ENCODE assay signal across 21 cellular contexts in genomic region chr3:97952872-97953271, GRCh38. TPM values are rescaled to one million over a fixed set of nuclear protein-coding genes. Genes with fewer than 3 reads are reported as not detected.
DNase-seq lines count a peak whose midpoint lies in the region; ATAC-seq and TF ChIP-seq lines count a peak whose summit lies in the region.
"Had no signal": no experiment of that assay in that cellular context is flagged by ENCODE, and none has a peak within 500 bp of the region (broad histone marks: within the 10 kb centered on the region; RNA-seq: fewer than 3 reads in every experiment).

No MANE protein-coding gene starts in this region.

- H3K4me1 Mint-ChIP-seq in CD4-positive, alpha-beta T cell (ENCODE audit: low read depth) = no peaks in the 10 kb centered on the region
- H3K4me1 Mint-ChIP-seq in T-helper 17 cell = peaks cover 3% of the 10 kb centered on the region

- H3K27ac ChIP-seq in CD4-positive, alpha-beta T cell (ENCODE audit: low read depth, low read length) = no peak overlapping the region
- H3K27ac ChIP-seq in gastrocnemius medialis (peak overlapping the region; percentile 68 to 89 (median 86)), OCI-LY7 (ENCODE audit: low read depth, low read length, poor library complexity, severe bottlenecking) (no peak overlapping the region)
- H3K27ac ChIP-seq: left ventricle myocardium inferior had no signal

- H3K9me2 ChIP-seq in OCI-LY7 (ENCODE audit: insufficient read depth, low read length) = no peaks in the 10 kb centered on the region

- in situ Hi-C loops in gastrocnemius medialis (cut with MboI; ENCODE audit: low sequenced_read_pairs in 4 of 4) = loop anchor here in 1 of 4 donors (10.0 kb wide), 1 partner anchor 62 kb away; no protein-coding TSS in a partner anchor

- H3K4me1 ChIP-seq in gastrocnemius medialis = peaks cover 14% of the 10 kb centered on the region in 2 donors
- no peaks in the 10 kb centered on the region for H3K4me1 ChIP-seq in OCI-LY7 (ENCODE audit: insufficient read depth, low read length, poor library complexity, severe bottlenecking)

- no peak for DNase-seq in CD4-positive, alpha-beta T cell
- DNase-seq in T-helper 17 cell (no peak), foreskin fibroblast (peak; percentile 33 to 46), gastrocnemius medialis (no peak), OCI-LY7 (ENCODE audit: low spot score) (no peak), cerebellar nuclear complex (lab: John Stamatoyannopoulos, UW) (no peak), GM19238 (ENCODE audit: insufficient read length, low spot score) (no peak)
- DNase-seq: activated CD4-positive, alpha-beta T cell treated with anti-CD3 and anti-CD28 coated beads, Interleukin-2, amount 10 ng/mL, durations not matched to agents 24 days and 14 days; activated effector memory CD4-positive, alpha-beta T cell treated with anti-CD3 and anti-CD28 coated beads, Interleukin-2, amount 50 U/mL, for 16 hours; CD4-positive, CD25-positive, alpha-beta regulatory T cell; GDM1; GOT3; MM.1S; NCI-H1436; NCI-H524 treated with DMSO at 0.1 percent for 48 hours; retina; stimulated activated CD4-positive, alpha-beta T cell treated with anti-CD3 and anti-CD28 coated beads, Interleukin-15, amount 100 ng/mL, for 24 hours had no signal

- no peaks in the 10 kb centered on the region for H3K79me2 ChIP-seq in OCI-LY7 (ENCODE audit: insufficient read depth, low read depth, low read length)

- no peaks in the 10 kb centered on the region for H3K9me3 Mint-ChIP-seq in CD4-positive, alpha-beta T cell
- H3K9me3 Mint-ChIP-seq: activated CD4-positive, alpha-beta T cell treated with anti-CD3 and anti-CD28 coated beads, Interleukin-2, amount 10 ng/mL, durations not matched to agents 24 days and 14 days; CD4-positive, CD25-positive, alpha-beta regulatory T cell; dendritic cell treated with granulocyte-macrophage colony-stimulating factor and Interleukin-4, amounts not matched to agents 40 ng/mL and 50 ng/mL, for 4 days had no signal

- no peak for TF ChIP-seq POLR2A in gastrocnemius medialis (IDR thresholded peaks at IDR 0.05)

- H3K36me3 ChIP-seq in gastrocnemius medialis (peaks cover 0 to 56% of the 10 kb centered on the region in 2 donors), OCI-LY7 (ENCODE audit: insufficient read depth, low read length) (peaks cover 93% of the 10 kb centered on the region)

- no peaks in the 10 kb centered on the region for H4K20me1 ChIP-seq in OCI-LY7 (ENCODE audit: insufficient read depth, low read length)

- CTCF ChIA-PET in CD4-positive, alpha-beta T cell (lab: Charles Lee) = no interaction called here
- CTCF ChIA-PET in OCI-LY7 (lab: Charles Lee; ENCODE audit: unreplicated experiment) = no interaction called here

- POLR2A ChIA-PET in CD4-positive, alpha-beta T cell (lab: Charles Lee) = no interaction called here
- POLR2A ChIA-PET in OCI-LY7 (lab: Charles Lee) = interaction anchor here (1.0 kb wide), 1 partner anchor 59 kb away, joined by 3 read pairs; no protein-coding TSS in a partner anchor

- H3K36me3 Mint-ChIP-seq in CD4-positive, alpha-beta T cell (ENCODE audit: low read depth) = peaks cover 90% of the 10 kb centered on the region
- H3K36me3 Mint-ChIP-seq in T-helper 17 cell (ENCODE audit: low read depth) = peaks cover 20% of the 10 kb centered on the region

- no peak for TF ChIP-seq CTCF in CD4-positive, alpha-beta T cell (IDR thresholded peaks at IDR 0.05)
- TF ChIP-seq CTCF in foreskin fibroblast (IDR thresholded peaks at IDR 0.05; ENCODE audit: low read depth, low read length) (no peak), gastrocnemius medialis (IDR thresholded peaks at IDR 0.05 in 4 of 5, conservative IDR thresholded peaks at IDR 0.05 in 1 of 5) (no peak), OCI-LY7 (conservative IDR thresholded peaks at IDR 0.05; ENCODE audit: low read length) (no peak)

- no peaks in the 10 kb centered on the region for H3K27me3 ChIP-seq in CD4-positive, alpha-beta T cell (ENCODE audit: control insufficient read depth, insufficient read depth, low read length)
- H3K27me3 ChIP-seq in gastrocnemius medialis = no peaks in the 10 kb centered on the region

- no TSS peak for BruUV-seq in OCI-LY7 (replicated peaks; lab: Mats Ljungman, UMichigan)

- H3K4me3 Mint-ChIP-seq in CD4-positive, alpha-beta T cell = no peak overlapping the region
- H3K4me3 Mint-ChIP-seq in T-helper 17 cell = no peak overlapping the region
- H3K4me3 Mint-ChIP-seq: activated CD4-positive, alpha-beta T cell treated with anti-CD3 and anti-CD28 coated beads, Interleukin-2, amount 10 ng/mL, durations not matched to agents 24 days and 14 days; CD4-positive, CD25-positive, alpha-beta regulatory T cell; dendritic cell treated with granulocyte-macrophage colony-stimulating factor and Interleukin-4, amounts not matched to agents 40 ng/mL and 50 ng/mL, for 4 days had no signal

- H3K27ac Mint-ChIP-seq in CD4-positive, alpha-beta T cell = peak overlapping the region; percentile 19
- H3K27ac Mint-ChIP-seq in T-helper 17 cell = peak overlapping the region; percentile 46
- H3K27ac Mint-ChIP-seq: dendritic cell treated with granulocyte-macrophage colony-stimulating factor and Interleukin-4, amounts not matched to agents 40 ng/mL and 50 ng/mL, for 4 days had no signal

- no peak overlapping the region for H2AFZ ChIP-seq in OCI-LY7 (ENCODE audit: low read length)

- intact Hi-C loops in CD4-positive, alpha-beta T cell (cut with DNase I, micrococcal nuclease) = no loop called here
- intact Hi-C loops in gastrocnemius medialis (cut with DNase I; ENCODE audit: low total_unique reads) = loop anchor here (10.0 kb wide), 1 partner anchor 1862 kb away; the partner anchor contains the start of gene CMSS1
- intact Hi-C loops in OCI-LY7 (cut with micrococcal nuclease; ENCODE audit: unreplicated experiment) = no loop called here

- no peak for ATAC-seq in CD4-positive, alpha-beta T cell (ENCODE audit: poor library complexity)
- ATAC-seq in T-helper 17 cell (no peak), gastrocnemius medialis (no peak), GM18868 (IDR thresholded peaks at IDR 0.05; ENCODE audit: unreplicated experiment) (no peak)
- ATAC-seq: K562 had no signal

- no peak overlapping the region for H3K4me2 ChIP-seq in OCI-LY7 (ENCODE audit: low read length)

- no peaks in the 10 kb centered on the region for H3K9me3 ChIP-seq in CD4-positive, alpha-beta T cell (ENCODE audit: control insufficient read depth, low read length)
- H3K9me3 ChIP-seq in T-helper 17 cell (ENCODE audit: control insufficient read depth, low read length, poor library complexity, severe bottlenecking) = no peaks in the 10 kb centered on the region
- H3K9me3 ChIP-seq in gastrocnemius medialis = no peaks in the 10 kb centered on the region
- no peaks in the 10 kb centered on the region for H3K9me3 ChIP-seq in OCI-LY7 (ENCODE audit: low read length)
- H3K9me3 ChIP-seq: left ventricle myocardium inferior had no signal

- H3K27me3 Mint-ChIP-seq in CD4-positive, alpha-beta T cell = no peaks in the 10 kb centered on the region
- H3K27me3 Mint-ChIP-seq in T-helper 17 cell = no peaks in the 10 kb centered on the region
- H3K27me3 Mint-ChIP-seq: activated CD4-positive, alpha-beta T cell treated with anti-CD3 and anti-CD28 coated beads, Interleukin-2, amount 10 ng/mL, durations not matched to agents 24 days and 14 days; CD4-positive, CD25-positive, alpha-beta regulatory T cell; dendritic cell treated with granulocyte-macrophage colony-stimulating factor and Interleukin-4, amounts not matched to agents 40 ng/mL and 50 ng/mL, for 4 days had no signal

- H3K4me3 ChIP-seq in foreskin fibroblast (ENCODE audit: low read depth in 1 of 2, low read length in 2 of 2) = no peak overlapping the region
- no peak overlapping the region for H3K4me3 ChIP-seq in gastrocnemius medialis
- H3K4me3 ChIP-seq in OCI-LY7 (ENCODE audit: low read depth, low read length, poor library complexity, severe bottlenecking) = no peak overlapping the region
- H3K4me3 ChIP-seq: K562, left ventricle myocardium inferior had no signal

RNA-seq across cellular contexts. Expression of gene RIOX2, which starts 19.4 kb away (rescaled TPM):
- total RNA-seq in CD4-positive, alpha-beta T cell = 10 to 100 TPM; 13.1 to 13.5 TPM
- total RNA-seq in T-helper 17 cell (10 to 100 TPM; 21.1 to 22.7 TPM), gastrocnemius medialis (10 to 100 TPM; 27.4 to 57.3 (median 49.6) TPM), OCI-LY7 (2022) (32.0 and 32.6 TPM in 2 replicates)
- total RNA-seq in OCI-LY7 (2014; rRNA removed; shearing (Covaris generic)) = 26.1 and 26.8 TPM in 2 replicates

Comparison
In these comparisons a context has a peak if more than half of its experiments do, and no peak if none do; other contexts are left out.
1. DNase-seq: peak in foreskin fibroblast (2 of 2); none in CD4-positive, alpha-beta T cell (0 of 10), T-helper 17 cell (0 of 3), gastrocnemius medialis (0 of 2), OCI-LY7 (single experiment), cerebellar nuclear complex (0 of 2) and GM19238 (single experiment).
2. H3K27ac ChIP-seq: peak in gastrocnemius medialis (4 of 4); none in CD4-positive, alpha-beta T cell (single experiment) and OCI-LY7 (single experiment).